ENCODE assay signal across 18 cellular contexts in the genomic region with DNA sequence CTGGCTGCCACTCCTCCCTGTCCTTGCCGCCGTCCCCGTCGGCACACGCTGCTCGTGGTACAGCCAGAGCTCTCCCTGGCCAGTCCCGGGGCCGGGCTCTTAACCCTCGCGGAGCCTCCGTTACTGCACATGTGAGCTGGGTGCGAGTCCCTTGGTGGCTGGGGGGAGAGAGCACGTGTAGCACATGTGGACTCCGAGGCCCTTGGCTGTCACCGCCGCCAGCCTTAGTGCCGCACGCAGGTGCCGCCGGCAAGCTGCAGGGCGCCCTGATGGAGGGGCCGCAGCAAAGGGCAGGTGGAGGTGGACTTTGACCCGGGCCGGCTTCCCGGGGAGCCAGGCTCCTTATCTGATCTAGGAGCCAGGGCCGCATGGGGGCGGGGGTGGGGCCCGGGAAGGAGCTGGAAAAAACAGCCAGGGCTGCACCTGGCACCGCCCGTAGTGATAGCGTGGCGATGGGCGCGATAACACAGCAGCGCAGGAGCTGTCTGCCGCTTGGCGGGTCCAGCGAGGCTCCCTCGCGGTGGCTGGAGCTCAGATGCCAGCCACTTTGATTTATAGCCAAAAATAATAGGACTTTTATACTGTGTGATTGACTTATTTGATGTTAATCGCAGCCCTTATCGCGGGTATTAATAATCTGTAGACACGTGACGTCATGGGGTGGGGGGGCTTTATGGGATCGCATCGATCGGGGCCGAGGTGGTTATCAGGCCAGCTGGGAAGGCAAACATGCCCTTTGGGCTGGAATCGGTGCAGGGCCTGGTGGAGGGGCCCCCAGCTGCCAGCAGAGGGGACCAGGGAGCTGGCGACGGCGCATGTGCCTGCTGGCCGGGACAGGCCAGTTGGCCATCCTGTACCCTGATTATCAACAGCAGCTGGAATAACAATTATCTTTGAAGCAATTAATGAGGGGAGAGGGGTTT. TPM values are rescaled to one million over a fixed set of nuclear protein-coding genes. Genes with fewer than 3 reads are reported as not detected.
A peak's percentile ranks its signal among the peaks of the same experiment; 100 is the strongest.
DNase-seq lines count a peak whose midpoint lies in the region; ATAC-seq and TF ChIP-seq lines count a peak whose summit lies in the region.
"Had no signal": no experiment of that assay in that cellular context is flagged by ENCODE, and none has a peak within 500 bp of the region (broad histone marks: within the 10 kb centered on the region; RNA-seq: fewer than 3 reads in every experiment).

No MANE protein-coding gene starts in this region.

- H3K36me3 Mint-ChIP-seq in Calu3 (ENCODE audit: insufficient read depth, unreplicated experiment): peaks cover 10% of the 10 kb centered on the region
- peaks cover 25% of the 10 kb centered on the region for H3K36me3 Mint-ChIP-seq in central memory CD8-positive, alpha-beta T cell (ENCODE audit: insufficient read depth)

- H3K79me1 ChIP-seq in neuronal stem cell (ENCODE audit: low read depth, low read length): peaks cover 6% of the 10 kb centered on the region

- no peak for ATAC-seq in central memory CD8-positive, alpha-beta T cell (replicated peaks; ENCODE audit: extremely low read depth, poor library complexity, severe bottlenecking)
- ATAC-seq in Right ventricle myocardium superior (ENCODE audit: poor library complexity) (no peak), GM21576 (IDR thresholded peaks at IDR 0.05; ENCODE audit: unreplicated experiment) (no peak), HG02571 (IDR thresholded peaks at IDR 0.05; ENCODE audit: unreplicated experiment) (no peak)
- ATAC-seq: right cardiac atrium; stimulated activated naive B cell treated with anti-CD40 and anti-IgM and Interleukin-4, amounts not matched to agents 10 μg/mL and 1 μg/mL and 100 μg/mL, for 72 hours; T-cell had no signal

- H2BK12ac ChIP-seq in neuronal stem cell (ENCODE audit: low read length): no peak overlapping the region

- no peaks in the 10 kb centered on the region for H3K27me3 Mint-ChIP-seq in Calu3 (ENCODE audit: unreplicated experiment)
- no peaks in the 10 kb centered on the region for H3K27me3 Mint-ChIP-seq in central memory CD8-positive, alpha-beta T cell
- H3K27me3 Mint-ChIP-seq: stimulated activated naive B cell treated with anti-CD40 and anti-IgM and Interleukin-4, amounts not matched to agents 10 μg/mL and 1 μg/mL and 100 μg/mL, for 72 hours; T-cell had no signal

- no peak overlapping the region for H2BK120ac ChIP-seq in neuronal stem cell (ENCODE audit: low read depth, low read length)

- peak; percentile 77 for DNase-seq in Calu3
- DNase-seq in NCI-H146 treated with DMSO at 0.1 percent for 48 hours (lab: John Stamatoyannopoulos, UW; ENCODE audit: unreplicated experiment): peak; percentile 78
- DNase-seq in central memory CD8-positive, alpha-beta T cell (ENCODE audit: low spot score in 2 of 2): no peak
- no peak for DNase-seq in neuronal stem cell (ENCODE audit: low spot score)
- DNase-seq in foreskin melanocyte: no peak
- no peak for DNase-seq in Right ventricle myocardium superior
- DNase-seq: activated naive CD4-positive, alpha-beta T cell treated with Interleukin-2 at 50 U/mL for 16 hours; cerebellar nuclear complex; effector CD8-positive, alpha-beta T cell; NCI-H187; NCI-H345; occipital lobe; right cardiac atrium; stimulated activated naive B cell treated with anti-CD40 and anti-IgM and Interleukin-4, amounts not matched to agents 10 μg/mL and 1 μg/mL and 100 μg/mL, for 72 hours; T-cell; thyroid gland had no signal

- no peak overlapping the region for H3K27ac ChIP-seq in neuronal stem cell (replicated peaks; ENCODE audit: low read length)
- H3K27ac ChIP-seq: thyroid gland had no signal

- peak overlapping the region; percentile 37 for H2AK5ac ChIP-seq in neuronal stem cell (ENCODE audit: low read depth, low read length)

- H3K4ac ChIP-seq in neuronal stem cell (ENCODE audit: low read length): no peak overlapping the region

- peak overlapping the region; percentile 65 for H3K4me3 Mint-ChIP-seq in Calu3 (ENCODE audit: low read depth, unreplicated experiment)
- H3K4me3 Mint-ChIP-seq in central memory CD8-positive, alpha-beta T cell: no peak overlapping the region
- H3K4me3 Mint-ChIP-seq: stimulated activated naive B cell treated with anti-CD40 and anti-IgM and Interleukin-4, amounts not matched to agents 10 μg/mL and 1 μg/mL and 100 μg/mL, for 72 hours; T-cell had no signal

- H2AFZ ChIP-seq in neuronal stem cell (ENCODE audit: low read length): no peak overlapping the region

- intact Hi-C loops in Calu3 (cut with micrococcal nuclease; ENCODE audit: unreplicated experiment) (no loop called here), Right ventricle myocardium superior (cut with DNase I) (no loop called here)

- H3K36me3 ChIP-seq in neuronal stem cell (replicated peaks in 1 of 2; ENCODE audit: control insufficient read depth in 2 of 2, insufficient read depth in 2 of 2, low read length in 2 of 2): no peaks in the 10 kb centered on the region
- H3K36me3 ChIP-seq: thyroid gland had no signal

- H2BK5ac ChIP-seq in neuronal stem cell (ENCODE audit: low read length): no peak overlapping the region

- no peaks in the 10 kb centered on the region for H3K27me3 ChIP-seq in neuronal stem cell (ENCODE audit: control insufficient read depth in 3 of 3, insufficient read depth in 3 of 3, low read depth in 1 of 3, low read length in 3 of 3)
- H3K27me3 ChIP-seq: thyroid gland had no signal

- H3K4me1 Mint-ChIP-seq in Calu3 (ENCODE audit: low read depth, unreplicated experiment): peaks cover 15% of the 10 kb centered on the region
- peaks cover 13% of the 10 kb centered on the region for H3K4me1 Mint-ChIP-seq in central memory CD8-positive, alpha-beta T cell

- no peak overlapping the region for H3K4me2 ChIP-seq in neuronal stem cell (ENCODE audit: insufficient read depth, low read length, poor library complexity, severe bottlenecking)

- H3K14ac ChIP-seq in neuronal stem cell (ENCODE audit: low read length): peak overlapping the region; percentile 49

- no peak overlapping the region for H4K8ac ChIP-seq in neuronal stem cell (ENCODE audit: low read depth, low read length)

- WGBS in neuronal stem cell (ENCODE audit: extremely low coverage in 2 of 2, insufficient read length in 2 of 2, insufficient replicate concordance in 1 of 2), 2 donors: no CpG with 5 or more reads among the region's 54 CpGs

- no peaks in the 10 kb centered on the region for H3K9me3 ChIP-seq in neuronal stem cell (replicated peaks in 1 of 2; ENCODE audit: control insufficient read depth in 2 of 2, insufficient read depth in 1 of 2, low read depth in 1 of 2, low read length in 2 of 2)
- H3K9me3 ChIP-seq: thyroid gland had no signal

- no peaks in the 10 kb centered on the region for H3K9me3 Mint-ChIP-seq in Calu3 (ENCODE audit: low read depth, unreplicated experiment)
- no peaks in the 10 kb centered on the region for H3K9me3 Mint-ChIP-seq in central memory CD8-positive, alpha-beta T cell
- H3K9me3 Mint-ChIP-seq: stimulated activated naive B cell treated with anti-CD40 and anti-IgM and Interleukin-4, amounts not matched to agents 10 μg/mL and 1 μg/mL and 100 μg/mL, for 72 hours; T-cell had no signal

- CTCF ChIA-PET in Calu3 (lab: Charles Lee): interaction anchor here (0.5 to 1.5 kb wide), 5 partner anchors 17 to 1167 kb away, joined by 3 to 9 read pairs (median 6); no protein-coding TSS in a partner anchor

- BruUV-seq in Calu3 (replicated peaks; lab: Mats Ljungman, UMichigan): no TSS peak

- peak overlapping the region; percentile 57 for H3K18ac ChIP-seq in neuronal stem cell (ENCODE audit: low read length)

- peak overlapping the region; percentile 17 for H3K23ac ChIP-seq in neuronal stem cell (ENCODE audit: low read depth, low read length, poor library complexity)

- H2BK15ac ChIP-seq in neuronal stem cell (ENCODE audit: low read length): no peak overlapping the region

- peaks cover under 1 to 2% of the 10 kb centered on the region in 2 donors for H3K4me1 ChIP-seq in neuronal stem cell (ENCODE audit: control insufficient read depth in 2 of 2, insufficient read depth in 1 of 2, low read depth in 1 of 2, low read length in 2 of 2)
- H3K4me1 ChIP-seq: thyroid gland had no signal

- H3K27ac Mint-ChIP-seq in Calu3 (ENCODE audit: unreplicated experiment): peak overlapping the region; percentile 4
- peak overlapping the region; percentile 46 for H3K27ac Mint-ChIP-seq in central memory CD8-positive, alpha-beta T cell (ENCODE audit: low read depth)
- H3K27ac Mint-ChIP-seq: stimulated activated naive B cell treated with anti-CD40 and anti-IgM and Interleukin-4, amounts not matched to agents 10 μg/mL and 1 μg/mL and 100 μg/mL, for 72 hours; T-cell had no signal

- no peak overlapping the region for H3K9ac ChIP-seq in neuronal stem cell (ENCODE audit: low read depth, low read length, poor library complexity)

- peak; percentile 37 for TF ChIP-seq CTCF in Calu3 (IDR thresholded peaks at IDR 0.05; ENCODE audit: unreplicated experiment)

- H4K91ac ChIP-seq in neuronal stem cell (ENCODE audit: low read depth, low read length, poor library complexity): no peak overlapping the region

- H3K4me3 ChIP-seq in neuronal stem cell (ENCODE audit: low read length in 2 of 2): no peak overlapping the region
- H3K4me3 ChIP-seq: thyroid gland had no signal

RNA-seq across cellular contexts. Expression of a gene that starts 35.1 kb away (rescaled TPM):
- total RNA-seq in Calu3 (2022): 3.1 and 5.2 TPM in 2 replicates
- polyA plus RNA-seq in neuronal stem cell (2013, experiment 1 of 2): 3.8 TPM
- 4.0 TPM for polyA plus RNA-seq in neuronal stem cell (2013, experiment 2 of 2)
- total RNA-seq in Right ventricle myocardium superior: 3.6 TPM

Comparison
In these comparisons a context has a peak if more than half of its experiments do, and no peak if none do; other contexts are left out.
1. DNase-seq: peak in Calu3 (single experiment) and NCI-H146 treated with DMSO at 0.1 percent for 48 hours (single experiment); none in central memory CD8-positive, alpha-beta T cell (0 of 2), neuronal stem cell (single experiment), foreskin melanocyte (single experiment) and Right ventricle myocardium superior (single experiment).